In genomic region chr3:18883553-18883952, GRCh38 we compare ENCODE assay signal across 15 cellular contexts.
"Had no signal": no experiment of that assay in that cellular context is flagged by ENCODE, and none has a peak within 500 bp of the region (broad histone marks: within the 10 kb centered on the region; RNA-seq: fewer than 3 reads in every experiment).

No MANE protein-coding gene starts in this region.

- DNase-seq: effector CD4-positive, alpha-beta T cell; heart left ventricle; hippocampal formation; left colon; left ventricle myocardium superior; mesenchymal stem cell; naive B cell; nephron progenitor cell; psoas muscle; retina; right lobe of liver; stimulated activated CD4-positive, alpha-beta T cell treated with anti-CD3 and anti-CD28 coated beads, Interleukin-4, amount 100 ng/mL, for 1 hour; stimulated activated CD8-positive, alpha-beta memory T cell treated with anti-CD3 and anti-CD28 coated beads, Interleukin-4, amount 100 ng/mL, for 48 hours; stimulated activated naive CD8-positive, alpha-beta T cell treated with anti-CD3 and anti-CD28 coated beads, Interleukin-15, Interleukin-2, amounts not matched to agents 100 U/mL and 50 U/mL, for 24 hours; thyroid gland had no signal
